ENCODE assay signal across 8 cellular contexts in the genomic region with DNA sequence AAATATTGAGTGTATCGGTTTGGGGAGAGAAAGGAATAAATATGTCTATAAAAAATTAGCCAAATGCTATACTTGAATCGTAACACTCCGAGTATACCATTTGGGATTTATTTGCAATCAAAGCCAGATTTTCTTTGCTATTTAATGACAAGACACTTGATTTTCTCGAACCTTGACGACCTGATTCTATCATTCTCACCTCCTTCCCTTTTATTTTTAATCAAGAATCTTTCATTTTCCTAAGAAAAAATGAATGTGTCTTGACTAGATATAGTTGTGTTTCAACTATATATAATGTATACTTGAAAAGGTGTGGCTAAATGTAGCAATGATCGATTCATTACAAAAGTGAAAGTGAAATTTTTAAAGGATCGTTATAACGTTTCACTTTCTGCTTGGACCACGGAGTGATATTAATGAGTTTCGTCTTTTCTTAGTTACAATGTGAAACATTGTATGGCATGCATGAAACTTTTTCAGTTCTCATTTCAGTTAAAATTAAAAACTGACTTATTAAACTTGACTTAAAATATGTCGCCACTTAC. TPM values are rescaled to one million over a fixed set of nuclear protein-coding genes. Genes with fewer than 3 reads are reported as not detected.
DNase-seq lines count a peak whose midpoint lies in the region; ATAC-seq, FAIRE-seq and TF ChIP-seq lines count a peak whose summit lies in the region.

No MANE protein-coding gene starts in this region.

- peak overlapping the region; percentile 81 to 83 for H3K4me3 ChIP-seq in ascending aorta
- peak overlapping the region; percentile 94 for H3K4me3 ChIP-seq in lower leg skin (ENCODE audit: low read depth, poor library complexity, severe bottlenecking)
- H3K4me3 ChIP-seq in upper lobe of left lung, result peak overlapping the region; percentile 45 to 96 (median 86)

- H3K4me1 ChIP-seq in ascending aorta (peaks cover 8 to 15% of the 10 kb centered on the region in 2 donors), upper lobe of left lung (peaks cover 17 to 19% (median 18%) of the 10 kb centered on the region in 4 donors)

- H3K36me3 ChIP-seq in ascending aorta (peaks cover 19 to 21% of the 10 kb centered on the region in 2 donors), upper lobe of left lung (peaks cover 4 to 28% (median 15%) of the 10 kb centered on the region in 4 donors)

- peak overlapping the region; percentile 48 to 88 for H3K27ac ChIP-seq in ascending aorta
- peak overlapping the region; percentile 70 to 92 (median 87) for H3K27ac ChIP-seq in upper lobe of left lung

- no peak for DNase-seq in CD14-positive monocyte (ENCODE audit: low spot score)
- no peak for DNase-seq in ascending aorta (ENCODE audit: low spot score in 2 of 2)
- DNase-seq in lower leg skin (ENCODE audit: low spot score in 2 of 2), result no peak
- no peak for DNase-seq in upper lobe of left lung
- no peak for DNase-seq in frontal cortex (ENCODE audit: low spot score in 2 of 2)

- H3K4me1 Mint-ChIP-seq in CD14-positive monocyte, result peaks cover 32% of the 10 kb centered on the region

- H3K9me3 Mint-ChIP-seq in CD14-positive monocyte, result peaks cover 0 to 9% (median 0%) of the 10 kb centered on the region in 7 donors

- peaks cover 21 to 23% of the 10 kb centered on the region in 2 donors for H3K36me3 Mint-ChIP-seq in CD14-positive monocyte

- TF ChIP-seq CTCF in CD14-positive monocyte (IDR thresholded peaks at IDR 0.05) (no peak), ascending aorta (IDR thresholded peaks at IDR 0.05) (no peak), lower leg skin (IDR thresholded peaks at IDR 0.05) (no peak), upper lobe of left lung (IDR thresholded peaks at IDR 0.05) (no peak)

- no peaks in the 10 kb centered on the region for H3K27me3 ChIP-seq in ascending aorta
- H3K27me3 ChIP-seq in upper lobe of left lung, result no peaks in the 10 kb centered on the region

- peak overlapping the region; percentile 77 to 82 for H3K4me3 Mint-ChIP-seq in CD14-positive monocyte

- H3K27ac Mint-ChIP-seq in CD14-positive monocyte, result peak overlapping the region; percentile 77 to 91 (median 86)

- TF ChIP-seq POLR2A in lower leg skin (IDR thresholded peaks at IDR 0.05) (no peak), upper lobe of left lung (IDR thresholded peaks at IDR 0.05) (no peak)

- FAIRE-seq in frontal cortex (lab: Jason Lieb, UNC), result no peak

- ATAC-seq in GM19438 (IDR thresholded peaks at IDR 0.05; ENCODE audit: low read depth, unreplicated experiment), result peak; percentile 58
- peak; percentile 50 for ATAC-seq in HG03520 (IDR thresholded peaks at IDR 0.05; ENCODE audit: unreplicated experiment)
- no peak for ATAC-seq in upper lobe of left lung (ENCODE audit: low FRiP score in 2 of 2)
- ATAC-seq in HG02884 (IDR thresholded peaks at IDR 0.05; ENCODE audit: unreplicated experiment), result no peak

- no peak for TF ChIP-seq EP300 in upper lobe of left lung (IDR thresholded peaks at IDR 0.05)

- 1 to 2% methylated on average over 11 of the region's 11 CpGs for WGBS in lower leg skin, 2 donors
- 2 to 3% methylated on average over 11 of the region's 11 CpGs for WGBS in upper lobe of left lung, 2 donors

- peaks cover 0 to 2% (median 0%) of the 10 kb centered on the region in 3 donors for H3K27me3 Mint-ChIP-seq in CD14-positive monocyte (ENCODE audit: low read depth in 3 of 3)

- intact Hi-C loops in CD14-positive monocyte (cut with micrococcal nuclease) (no loop called here), ascending aorta (cut with DNase I) (loop anchor here (10.0 kb wide), 1 partner anchor 533 kb away; the partner anchor contains the start of gene PRKAG2), lower leg skin (cut with DNase I; ENCODE audit: low total_unique reads) (no loop called here)

- H3K9me3 ChIP-seq in ascending aorta (no peaks in the 10 kb centered on the region), upper lobe of left lung (no peaks in the 10 kb centered on the region)

RNA-seq across cellular contexts. Expression of gene NUB1, which starts 0.6 kb away (rescaled TPM):
- polyA plus RNA-seq in CD14-positive monocyte, result 10 to 100 TPM; 37.2 to 39.2 TPM
- 28.2 TPM for total RNA-seq in ascending aorta
- total RNA-seq in lower leg skin, result 10 to 100 TPM; 40.1 to 48.3 (median 47.5) TPM
- total RNA-seq in upper lobe of left lung, result 10 to 100 TPM; 37.0 to 80.0 (median 50.0) TPM
- 61.1 TPM for total RNA-seq in frontal cortex

Comparison
In these comparisons a context has a peak if more than half of its experiments do, and no peak if none do; other contexts are left out.
1. ATAC-seq: peak in GM19438 (single experiment) and HG03520 (single experiment); none in upper lobe of left lung (0 of 2) and HG02884 (single experiment).
2. Peak in every context shown above with its lines, with median percentiles within 50 percentile points of each other: H3K4me3 ChIP-seq.